1 cellular context compared by ENCODE assay signal in the genomic region with DNA sequence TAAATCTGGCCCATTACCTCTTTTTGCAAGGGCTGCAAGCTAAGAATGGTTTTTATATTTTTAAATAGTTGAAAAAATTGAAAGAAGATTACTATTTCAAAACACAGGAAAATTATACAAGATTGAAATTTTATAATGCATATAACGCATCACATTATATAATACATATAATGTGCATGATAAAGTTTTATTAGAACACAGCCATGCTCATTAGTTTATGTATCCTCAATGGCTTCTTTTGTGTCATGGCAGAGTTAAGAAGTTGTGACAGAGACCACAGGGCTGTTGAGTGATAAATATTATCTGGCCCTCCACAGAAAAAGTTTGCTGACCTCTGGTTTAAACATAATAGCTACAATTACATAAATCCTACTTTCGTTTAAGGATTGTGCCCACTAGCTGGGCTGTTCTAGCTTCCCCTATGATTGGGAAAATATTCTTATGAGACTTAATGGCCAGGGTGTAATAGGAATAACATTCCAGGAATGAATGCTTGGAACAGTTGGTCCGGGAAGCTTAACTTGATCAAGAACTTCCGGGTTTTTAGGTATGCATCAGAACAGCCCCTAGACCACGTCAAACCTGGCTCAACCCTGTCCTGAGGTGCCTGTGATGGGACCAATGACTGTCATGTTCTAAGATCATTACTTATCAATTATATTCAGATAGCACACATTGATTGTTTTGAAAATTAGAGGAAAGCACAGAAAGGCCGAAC.
TF ChIP-seq lines count a peak whose summit lies in the region.

No MANE protein-coding gene starts in this region.

TF ChIP-seq in K562, 482 proteins besides CTCF, POLR2A, EP300 and RAD21 (continued from another document):
- TF ChIP-seq, protein P1, sequence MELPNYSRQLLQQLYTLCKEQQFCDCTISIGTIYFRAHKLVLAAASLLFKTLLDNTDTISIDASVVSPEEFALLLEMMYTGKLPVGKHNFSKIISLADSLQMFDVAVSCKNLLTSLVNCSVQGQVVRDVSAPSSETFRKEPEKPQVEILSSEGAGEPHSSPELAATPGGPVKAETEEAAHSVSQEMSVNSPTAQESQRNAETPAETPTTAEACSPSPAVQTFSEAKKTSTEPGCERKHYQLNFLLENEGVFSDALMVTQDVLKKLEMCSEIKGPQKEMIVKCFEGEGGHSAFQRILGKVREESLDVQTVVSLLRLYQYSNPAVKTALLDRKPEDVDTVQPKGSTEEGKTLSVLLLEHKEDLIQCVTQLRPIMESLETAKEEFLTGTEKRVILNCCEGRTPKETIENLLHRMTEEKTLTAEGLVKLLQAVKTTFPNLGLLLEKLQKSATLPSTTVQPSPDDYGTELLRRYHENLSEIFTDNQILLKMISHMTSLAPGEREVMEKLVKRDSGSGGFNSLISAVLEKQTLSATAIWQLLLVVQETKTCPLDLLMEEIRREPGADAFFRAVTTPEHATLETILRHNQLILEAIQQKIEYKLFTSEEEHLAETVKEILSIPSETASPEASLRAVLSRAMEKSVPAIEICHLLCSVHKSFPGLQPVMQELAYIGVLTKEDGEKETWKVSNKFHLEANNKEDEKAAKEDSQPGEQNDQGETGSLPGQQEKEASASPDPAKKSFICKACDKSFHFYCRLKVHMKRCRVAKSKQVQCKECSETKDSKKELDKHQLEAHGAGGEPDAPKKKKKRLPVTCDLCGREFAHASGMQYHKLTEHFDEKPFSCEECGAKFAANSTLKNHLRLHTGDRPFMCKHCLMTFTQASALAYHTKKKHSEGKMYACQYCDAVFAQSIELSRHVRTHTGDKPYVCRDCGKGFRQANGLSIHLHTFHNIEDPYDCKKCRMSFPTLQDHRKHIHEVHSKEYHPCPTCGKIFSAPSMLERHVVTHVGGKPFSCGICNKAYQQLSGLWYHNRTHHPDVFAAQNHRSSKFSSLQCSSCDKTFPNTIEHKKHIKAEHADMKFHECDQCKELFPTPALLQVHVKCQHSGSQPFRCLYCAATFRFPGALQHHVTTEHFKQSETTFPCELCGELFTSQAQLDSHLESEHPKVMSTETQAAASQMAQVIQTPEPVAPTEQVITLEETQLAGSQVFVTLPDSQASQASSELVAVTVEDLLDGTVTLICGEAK (IDR thresholded peaks at IDR 0.05), result peak; percentile 90
- TF ChIP-seq, protein P1 (CRISPR knock-in tag; IDR thresholded peaks at IDR 0.05), result peak; percentile 69
- TF ChIP-seq ZNF76 (CRISPR knock-in tag; IDR thresholded peaks at IDR 0.05; ENCODE audit: borderline replicate concordance), result no peak
- no peak for TF ChIP-seq SMARCA5 (IDR thresholded peaks at IDR 0.05)
TF ChIP-seq in K562: peak in this region for 15.
